8 cellular contexts compared by ENCODE assay signal in genomic region chr21:44800971-44801467, GRCh38. TPM values are rescaled to one million over a fixed set of nuclear protein-coding genes. Genes with fewer than 3 reads are reported as not detected.
DNase-seq lines count a peak whose midpoint lies in the region; ATAC-seq, FAIRE-seq and TF ChIP-seq lines count a peak whose summit lies in the region.

No MANE protein-coding gene starts in this region.

- 2% methylated on average over 17 of the region's 17 CpGs for WGBS in lower leg skin, 2 donors
- WGBS in upper lobe of left lung, 2 donors, result 1 to 6% methylated on average over 17 of the region's 17 CpGs

- TF ChIP-seq POLR2A in lower leg skin (IDR thresholded peaks at IDR 0.05) (no peak), upper lobe of left lung (IDR thresholded peaks at IDR 0.05) (no peak)

- no peak for TF ChIP-seq EP300 in upper lobe of left lung (IDR thresholded peaks at IDR 0.05)

- peaks cover 7% of the 10 kb centered on the region for H3K36me3 ChIP-seq in bronchial epithelial cell (ENCODE audit: control insufficient read depth, insufficient read depth, low read length)
- H3K36me3 ChIP-seq in upper lobe of left lung, result peaks cover 0 to 25% (median 14%) of the 10 kb centered on the region in 4 donors

- ATAC-seq in GM21529 (IDR thresholded peaks at IDR 0.05; ENCODE audit: unreplicated experiment) (peak; percentile 41), upper lobe of left lung (ENCODE audit: low FRiP score in 2 of 2) (peak in 1 of 2 donors; percentile 4), HG03196 (IDR thresholded peaks at IDR 0.05; ENCODE audit: unreplicated experiment) (no peak)

- peak overlapping the region; percentile 74 to 85 (median 78) for H3K27ac ChIP-seq in upper lobe of left lung

- FAIRE-seq in bronchial epithelial cell (lab: Jason Lieb, UNC), result no peak

- DNase-seq in NCI-H2171 treated with DMSO at 0.1 percent for 48 hours (lab: John Stamatoyannopoulos, UW), result peak; percentile 47
- DNase-seq in NCI-H2171 (lab: John Stamatoyannopoulos, UW), result no peak
- peak; percentile 56 for DNase-seq in NOMO-1 treated with DMSO at 0.1 percent for 48 hours (lab: John Stamatoyannopoulos, UW; ENCODE audit: unreplicated experiment)
- peak; percentile 48 for DNase-seq in bronchial epithelial cell (ENCODE audit: low read depth)
- no peak for DNase-seq in lower leg skin (ENCODE audit: low spot score in 2 of 2)
- DNase-seq in upper lobe of left lung, result no peak

- TF ChIP-seq CTCF in bronchial epithelial cell (IDR thresholded peaks at IDR 0.05; ENCODE audit: insufficient read depth, low read length, severe bottlenecking) (peak; percentile 57), lower leg skin (IDR thresholded peaks at IDR 0.05) (no peak), upper lobe of left lung (IDR thresholded peaks at IDR 0.05) (peak in 2 of 6 experiments; percentile 11 to 40)

- H3K27me3 ChIP-seq in bronchial epithelial cell (ENCODE audit: control insufficient read depth, insufficient read depth, low read length) (no peaks in the 10 kb centered on the region), upper lobe of left lung (no peaks in the 10 kb centered on the region)

- intact Hi-C loops in lower leg skin (cut with DNase I; ENCODE audit: low total_unique reads), result loop anchor here (10.0 kb wide), 1 partner anchor 134 kb away; no protein-coding TSS in a partner anchor

- H3K9me3 ChIP-seq in upper lobe of left lung, result no peaks in the 10 kb centered on the region

- H3K4me3 ChIP-seq in bronchial epithelial cell (ENCODE audit: low read depth, low read length) (peak overlapping the region; percentile 87), lower leg skin (ENCODE audit: low read depth, poor library complexity, severe bottlenecking) (peak overlapping the region; percentile 76), upper lobe of left lung (peak overlapping the region; percentile 88 to 96 (median 90))

- H3K4me1 ChIP-seq in upper lobe of left lung, result peaks cover 26 to 34% (median 29%) of the 10 kb centered on the region in 4 donors

RNA-seq across cellular contexts. Expression of gene UBE2G2, which starts 0.6 kb away (rescaled TPM):
- total RNA-seq in bronchial epithelial cell (67.4 and 70.0 TPM in 2 replicates), lower leg skin (10 to 100 TPM; 37.2 to 61.8 (median 49.8) TPM), upper lobe of left lung (100 to 1,000 TPM in 1 of 6 donors, 10 to 100 TPM in 5; 74.4 to 218 (median 80.1) TPM)

RNA-seq across cellular contexts. Expression of gene SUMO3, which starts 16.8 kb away (rescaled TPM):
- total RNA-seq in bronchial epithelial cell (103 and 131 TPM in 2 replicates), lower leg skin (10 to 100 TPM; 35.6 to 52.6 (median 42.5) TPM), upper lobe of left lung (10 to 100 TPM; 46.1 to 97.6 (median 73.2) TPM)

Comparison
In these comparisons a context has a peak if more than half of its experiments do, and no peak if none do; other contexts are left out.
1. DNase-seq: peak in NCI-H2171 treated with DMSO at 0.1 percent for 48 hours (single experiment), NOMO-1 treated with DMSO at 0.1 percent for 48 hours (single experiment) and bronchial epithelial cell (single experiment); none in NCI-H2171 (single experiment), lower leg skin (0 of 2) and upper lobe of left lung (0 of 2).
2. Peak in every context shown above with its lines, with median percentiles within 50 percentile points of each other: H3K4me3 ChIP-seq.